ENCODE assay signal across 4 cellular contexts in genomic region chr2:171997031-171997430, GRCh38.
TF ChIP-seq lines count a peak whose summit lies in the region.

No MANE protein-coding gene starts in this region.

TF ChIP-seq in HEK293, 187 proteins besides CTCF, POLR2A, EP300 and RAD21:
- TF ChIP-seq ZNF121 (tag by site-specific recombination; IDR thresholded peaks at IDR 0.05) = peak; percentile 94

TF ChIP-seq in WTC11, 78 proteins besides CTCF, POLR2A, EP300 and RAD21:
- peak; percentile 77 for TF ChIP-seq ZNF121 (CRISPR knock-in tag; IDR thresholded peaks at IDR 0.05)

TF ChIP-seq in K562, 482 proteins besides CTCF, POLR2A, EP300 and RAD21:
- TF ChIP-seq BCOR (IDR thresholded peaks at IDR 0.05) = 0 out of 2 replicates have a peak, but pooled peaks have one; percentile 24
- peak; percentile 94 for TF ChIP-seq ZNF121 (CRISPR knock-in tag; conservative IDR thresholded peaks at IDR 0.05)

TF ChIP-seq in HepG2, 621 proteins besides CTCF, POLR2A, EP300 and RAD21:
- TF ChIP-seq ZNF121 (CRISPR knock-in tag; IDR thresholded peaks at IDR 0.05) = peak; percentile 61; the same call in 1 of the 2 replicates
